In the genomic region with DNA sequence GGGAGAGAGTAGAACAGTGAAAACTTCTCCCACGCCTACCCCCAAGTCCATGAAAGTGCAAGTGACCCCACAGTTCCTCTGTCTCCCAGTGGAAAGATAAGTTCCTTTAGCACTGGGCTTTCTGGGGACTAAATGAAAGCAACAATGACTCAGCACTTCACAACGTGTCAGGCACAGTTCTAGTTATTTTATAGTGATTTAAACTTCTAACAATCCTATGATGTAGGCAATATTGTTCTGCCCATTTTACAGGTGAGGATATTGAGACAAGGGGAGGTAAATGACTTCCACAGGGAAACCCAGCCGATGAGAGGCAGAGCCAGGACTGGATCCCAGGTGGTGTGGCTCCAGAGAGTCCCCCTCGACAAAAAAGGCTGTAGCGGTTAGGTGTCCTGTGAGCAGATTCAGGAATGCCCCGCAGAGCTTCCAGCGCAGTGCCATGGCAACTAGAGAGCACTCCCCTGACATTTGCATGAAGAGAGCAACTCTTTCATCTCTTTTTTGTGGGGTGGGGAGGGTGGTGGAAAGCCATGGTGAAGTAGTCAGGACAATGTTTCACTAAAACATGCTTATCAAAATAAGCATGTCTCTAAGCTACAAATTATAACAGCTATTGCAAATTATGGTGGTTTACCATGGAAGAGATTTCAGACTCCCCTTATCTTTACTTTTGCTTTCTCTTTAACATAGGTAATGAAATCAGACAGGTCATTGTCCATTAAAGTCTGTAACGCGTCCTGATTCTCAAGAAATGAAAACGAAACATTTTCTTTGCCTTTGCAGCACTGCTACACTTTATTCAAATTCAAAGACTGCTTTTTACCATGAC, we compare ENCODE assay signal across 19 cellular contexts.
DNase-seq lines count a peak whose midpoint lies in the region; ATAC-seq and TF ChIP-seq lines count a peak whose summit lies in the region.
"Had no signal": no experiment of that assay in that cellular context is flagged by ENCODE, and none has a peak within 500 bp of the region (broad histone marks: within the 10 kb centered on the region; RNA-seq: fewer than 3 reads in every experiment).

No MANE protein-coding gene starts in this region.

- peak overlapping the region; percentile 9; the same call in 1 of the 2 replicates for H3K27ac ChIP-seq in MM.1S (ENCODE audit: low read length)
- H3K27ac ChIP-seq in osteoblast (ENCODE audit: low read depth, low read length): no peak overlapping the region
- H3K27ac ChIP-seq: BLaER1 treated with 17β-estradiol and CSF1 and Interleukin-3, amounts not matched to agents 10 nM and 100 nM; gastroesophageal sphincter; PC-9; prostate gland had no signal

- H3K36me3 ChIP-seq in MM.1S (replicated peaks; ENCODE audit: insufficient read depth, low read length): no peaks in the 10 kb centered on the region
- H3K36me3 ChIP-seq in osteoblast (ENCODE audit: insufficient read depth, low read length): no peaks in the 10 kb centered on the region
- H3K36me3 ChIP-seq: BLaER1 treated with 17β-estradiol and CSF1 and Interleukin-3, amounts not matched to agents 10 nM and 100 nM; gastroesophageal sphincter; prostate gland; spleen had no signal

- TF ChIP-seq CTCF in MM.1S (IDR thresholded peaks at IDR 0.05; ENCODE audit: low read length) (no peak), fibroblast of the aortic adventitia (IDR thresholded peaks at IDR 0.05; ENCODE audit: insufficient read depth, low read length) (no peak), osteoblast (IDR thresholded peaks at IDR 0.05; ENCODE audit: extremely low read depth, low read depth, low read length) (no peak)

- H3K27me3 ChIP-seq in MM.1S (replicated peaks; ENCODE audit: insufficient read depth, low read length): no peaks in the 10 kb centered on the region
- H3K27me3 ChIP-seq in osteoblast (ENCODE audit: insufficient read depth, low read length): no peaks in the 10 kb centered on the region
- H3K27me3 ChIP-seq: BLaER1 treated with 17β-estradiol and CSF1 and Interleukin-3, amounts not matched to agents 10 nM and 100 nM; gastroesophageal sphincter; spleen had no signal

- H4K20me1 ChIP-seq in MM.1S (ENCODE audit: insufficient read depth, low read length) (no peaks in the 10 kb centered on the region), osteoblast (ENCODE audit: insufficient read depth, low read length) (no peaks in the 10 kb centered on the region)
- H4K20me1 ChIP-seq: BLaER1 treated with 17β-estradiol and CSF1 and Interleukin-3, amounts not matched to agents 10 nM and 100 nM had no signal

- ATAC-seq in GM19463 (IDR thresholded peaks at IDR 0.05; ENCODE audit: unreplicated experiment) (peak; percentile 69), GM21723 (IDR thresholded peaks at IDR 0.05; ENCODE audit: unreplicated experiment) (no peak)
- ATAC-seq: gastroesophageal sphincter; natural killer cell treated with Interleukin-12 subunit alpha and Interleukin-12 subunit beta and Interleukin-15 and Interleukin-18, amount 100 ng/mL, for 72 hours had no signal

- no peaks in the 10 kb centered on the region for H3K79me2 ChIP-seq in MM.1S (ENCODE audit: low read length)
- no peaks in the 10 kb centered on the region for H3K79me2 ChIP-seq in osteoblast (ENCODE audit: insufficient read depth, low read length)

- DNase-seq in MM.1S (peak; percentile 51), fibroblast of the aortic adventitia (ENCODE audit: low read depth) (peak; percentile 10), osteoblast (ENCODE audit: insufficient read length, low spot score, missing footprints) (no peak), NCI-H524 (lab: John Stamatoyannopoulos, UW) (no peak), NCI-H2171 treated with DMSO at 0.1 percent for 48 hours (lab: John Stamatoyannopoulos, UW) (no peak)
- DNase-seq: activated CD4-positive, alpha-beta T cell treated with anti-CD3 and anti-CD28 coated beads, Interleukin-2, amount 10 ng/mL, durations not matched to agents 24 days and 14 days; activated CD8-positive, alpha-beta memory T cell treated with anti-CD3 and anti-CD28 coated beads, Interleukin-2, amount 50 U/mL, for 4 hours; activated effector memory CD4-positive, alpha-beta T cell treated with anti-CD3 and anti-CD28 coated beads, Interleukin-2, amount 50 U/mL, for 16 hours; aorta; DMS 273 treated with DMSO at 0.1 percent for 48 hours; NCI-H69; PC-9; spleen had no signal

- H3K9ac ChIP-seq in MM.1S (ENCODE audit: low read length): no peak overlapping the region; the same call in 1 of the 2 replicates
- H3K9ac ChIP-seq: BLaER1 treated with 17β-estradiol and CSF1 and Interleukin-3, amounts not matched to agents 10 nM and 100 nM had no signal

- no peaks in the 10 kb centered on the region for H3F3A ChIP-seq in MM.1S (ENCODE audit: insufficient read depth, low read length)

- H3K9me2 ChIP-seq in MM.1S (replicated peaks; ENCODE audit: insufficient read depth, low read length): no peaks in the 10 kb centered on the region

- H3K4me3 ChIP-seq in MM.1S (ENCODE audit: low read length) (peak overlapping the region; percentile 36), fibroblast of the aortic adventitia (ENCODE audit: low read depth, low read length) (no peak overlapping the region), osteoblast (ENCODE audit: insufficient read depth, low read length) (no peak overlapping the region)
- H3K4me3 ChIP-seq: BLaER1 treated with 17β-estradiol and CSF1 and Interleukin-3, amounts not matched to agents 10 nM and 100 nM; gastroesophageal sphincter; PC-9; prostate gland; spleen had no signal

- peak overlapping the region; percentile 50 for H3K4me2 ChIP-seq in MM.1S (ENCODE audit: low read depth, low read length)
- peak overlapping the region; percentile 44 for H3K4me2 ChIP-seq in osteoblast (ENCODE audit: insufficient read depth, low read length)
- H3K4me2 ChIP-seq: BLaER1 treated with 17β-estradiol and CSF1 and Interleukin-3, amounts not matched to agents 10 nM and 100 nM; PC-9 had no signal

- H3K9me3 ChIP-seq in MM.1S (replicated peaks; ENCODE audit: insufficient read depth, low read length) (no peaks in the 10 kb centered on the region), osteoblast (ENCODE audit: low read depth, low read length) (no peaks in the 10 kb centered on the region)
- H3K9me3 ChIP-seq: BLaER1 treated with 17β-estradiol and CSF1 and Interleukin-3, amounts not matched to agents 10 nM and 100 nM; gastroesophageal sphincter; prostate gland; spleen had no signal

- H3K4me1 ChIP-seq in MM.1S (ENCODE audit: low read length) (0 out of 2 replicates have a peak, but pooled peaks cover 4% of the 10 kb centered on the region), osteoblast (ENCODE audit: insufficient read depth, low read length) (peaks cover 9% of the 10 kb centered on the region)
- H3K4me1 ChIP-seq: BLaER1 treated with 17β-estradiol and CSF1 and Interleukin-3, amounts not matched to agents 10 nM and 100 nM; prostate gland; spleen had no signal

- H2AFZ ChIP-seq in MM.1S (ENCODE audit: low read length) (peak overlapping the region; percentile 24), osteoblast (ENCODE audit: low read length) (peak overlapping the region; percentile 23)
- H2AFZ ChIP-seq: PC-9 had no signal

Comparison
In these comparisons a context has a peak if more than half of its experiments do, and no peak if none do; other contexts are left out.
1. DNase-seq: peak in MM.1S (single experiment) and fibroblast of the aortic adventitia (single experiment); none in osteoblast (single experiment), NCI-H524 (0 of 2) and NCI-H2171 treated with DMSO at 0.1 percent for 48 hours (single experiment).